ENCODE assay signal across 9 cellular contexts in the genomic region with DNA sequence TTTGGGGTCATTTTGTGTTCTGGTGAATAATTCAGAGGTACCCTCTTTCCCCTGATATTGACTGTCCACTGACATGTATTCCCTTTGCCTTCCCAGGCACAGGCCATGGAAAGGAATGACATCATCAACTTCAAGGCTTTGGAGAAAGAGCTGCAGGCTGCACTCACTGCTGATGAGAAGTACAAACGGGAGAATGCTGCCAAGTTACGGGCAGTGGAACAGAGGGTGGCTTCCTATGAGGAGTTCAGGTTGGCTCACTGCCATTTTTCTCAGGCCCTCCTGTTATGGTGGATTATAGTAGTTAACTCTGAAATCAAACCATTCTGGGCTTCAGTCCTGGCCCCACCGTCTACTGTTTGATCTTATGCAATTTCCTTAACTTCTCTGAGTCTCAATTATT. TPM values are rescaled to one million over a fixed set of nuclear protein-coding genes. Genes with fewer than 3 reads are reported as not detected.
DNase-seq lines count a peak whose midpoint lies in the region; ATAC-seq and TF ChIP-seq lines count a peak whose summit lies in the region.
"Had no signal": no experiment of that assay in that cellular context is flagged by ENCODE, and none has a peak within 500 bp of the region (broad histone marks: within the 10 kb centered on the region; RNA-seq: fewer than 3 reads in every experiment).

No MANE protein-coding gene starts in this region.

- in situ Hi-C loops in Caki2 (cut with HindIII; ENCODE audit: low pct_unique_long_range_greater_than_20kb, low sequenced_read_pairs): no loop called here

- H3K4me1 Mint-ChIP-seq in neural crest cell: peaks cover 28% of the 10 kb centered on the region

- DNase-seq in Caki2 (ENCODE audit: low read depth) (peak; percentile 53), NCI-H446 treated with DMSO at 0.1 percent for 48 hours (lab: John Stamatoyannopoulos, UW) (peak; percentile 97), cerebellar cortex (ENCODE audit: low spot score) (peak; percentile 67), neural crest cell (ENCODE audit: low read depth, low spot score) (no peak), LoVo (ENCODE audit: low spot score) (no peak), left ventricle myocardium superior (no peak), NCI-H187 (lab: John Stamatoyannopoulos, UW) (no peak), GM19240 (ENCODE audit: insufficient read length, low spot score) (no peak)
- DNase-seq: stimulated activated naive CD8-positive, alpha-beta T cell treated with anti-CD3 and anti-CD28 coated beads, Interleukin-15, amount 100 ng/mL, for 72 hours had no signal

- intact Hi-C loops in left ventricle myocardium superior (cut with micrococcal nuclease): no loop called here

- peak overlapping the region; percentile 93 for H3K4me3 Mint-ChIP-seq in neural crest cell

- H3K27me3 Mint-ChIP-seq in neural crest cell (ENCODE audit: low read depth): no peaks in the 10 kb centered on the region
- H3K27me3 Mint-ChIP-seq: stimulated activated naive CD8-positive, alpha-beta T cell treated with anti-CD3 and anti-CD28 coated beads, Interleukin-15, amount 100 ng/mL, for 72 hours had no signal

- no peaks in the 10 kb centered on the region for H3K36me3 Mint-ChIP-seq in neural crest cell (ENCODE audit: low read depth)

- no peak for TF ChIP-seq CTCF in neural crest cell (conservative IDR thresholded peaks at IDR 0.05)

- no peak overlapping the region for H3K27ac Mint-ChIP-seq in neural crest cell (ENCODE audit: unreplicated experiment)

- no peak for ATAC-seq in left ventricle myocardium superior
- ATAC-seq: stimulated activated naive CD8-positive, alpha-beta T cell treated with anti-CD3 and anti-CD28 coated beads, Interleukin-15, amount 100 ng/mL, for 72 hours had no signal

- no peaks in the 10 kb centered on the region for H3K9me3 Mint-ChIP-seq in neural crest cell
- H3K9me3 Mint-ChIP-seq: stimulated activated naive CD8-positive, alpha-beta T cell treated with anti-CD3 and anti-CD28 coated beads, Interleukin-15, amount 100 ng/mL, for 72 hours had no signal

RNA-seq across cellular contexts. Expression of a gene that starts 1.6 kb away (rescaled TPM):
- 84.5 and 87.3 TPM in 2 replicates for total RNA-seq in Caki2 (2014; rRNA removed; shearing (Covaris generic); ENCODE audit: low replicate concordance)
- total RNA-seq in neural crest cell (192 and 196 TPM in 2 replicates), left ventricle myocardium superior (54.4 TPM)

RNA-seq across cellular contexts. Expression of a gene that starts 14.4 kb away (rescaled TPM):
- not detected in 2 replicates for total RNA-seq in Caki2 (2014; rRNA removed; shearing (Covaris generic); ENCODE audit: low replicate concordance)
- total RNA-seq in neural crest cell (not detected in 2 replicates), left ventricle myocardium superior (4.2 TPM)

RNA-seq across cellular contexts. Expression of a gene that starts 46.7 kb away (rescaled TPM):
- 21.2 and 21.7 TPM in 2 replicates for total RNA-seq in Caki2 (2014; rRNA removed; shearing (Covaris generic); ENCODE audit: low replicate concordance)
- total RNA-seq in neural crest cell: 87.3 and 93.1 TPM in 2 replicates
- 3.2 TPM for total RNA-seq in left ventricle myocardium superior

RNA-seq across cellular contexts. Expression of a gene that starts 53.2 kb away (rescaled TPM):
- total RNA-seq in Caki2 (2014; rRNA removed; shearing (Covaris generic); ENCODE audit: low replicate concordance): not detected in 2 replicates
- not detected in 2 replicates for total RNA-seq in neural crest cell
- total RNA-seq in left ventricle myocardium superior: 22.2 TPM

Comparison
In these comparisons a context has a peak if more than half of its experiments do, and no peak if none do; other contexts are left out.
1. DNase-seq: peak in Caki2 (single experiment), NCI-H446 treated with DMSO at 0.1 percent for 48 hours (single experiment) and cerebellar cortex (single experiment); none in neural crest cell (single experiment), LoVo (single experiment), left ventricle myocardium superior (single experiment), NCI-H187 (0 of 2) and GM19240 (single experiment).